ENCODE assay signal across 7 cellular contexts in the genomic region with DNA sequence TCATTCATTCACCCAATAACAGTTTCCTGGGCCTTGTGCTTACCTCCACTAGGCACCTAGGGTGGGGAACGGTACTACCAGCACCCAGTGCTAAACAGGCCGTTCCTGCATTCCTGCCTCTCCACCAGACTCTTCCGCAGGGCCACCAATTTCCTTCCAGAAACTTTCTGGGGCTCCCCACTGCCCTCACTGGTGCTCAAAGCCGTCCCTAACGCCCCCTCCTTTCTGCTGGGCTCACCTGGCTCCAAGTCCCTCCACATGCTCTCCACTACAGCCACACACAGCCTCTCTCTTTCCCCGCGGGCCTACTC. TPM values are rescaled to one million over a fixed set of nuclear protein-coding genes. Genes with fewer than 3 reads are reported as not detected.
DNase-seq lines count a peak whose midpoint lies in the region; ATAC-seq lines count a peak whose summit lies in the region.

No MANE protein-coding gene starts in this region.

- H3K27me3 Mint-ChIP-seq in activated CD8-positive, alpha-beta T cell treated with anti-CD3 and anti-CD28 coated beads, Interleukin-2, amount 10 ng/mL, durations not matched to agents 7 days and 5 days (ENCODE audit: low read depth), result no peaks in the 10 kb centered on the region

- H3K27me3 ChIP-seq in iPS-18a (ENCODE audit: control insufficient read depth, insufficient read depth, low read length), result peaks cover 18% of the 10 kb centered on the region

- H3K9me3 Mint-ChIP-seq in activated CD8-positive, alpha-beta T cell treated with anti-CD3 and anti-CD28 coated beads, Interleukin-2, amount 10 ng/mL, durations not matched to agents 7 days and 5 days (ENCODE audit: insufficient read depth), result no peaks in the 10 kb centered on the region

- H3K27ac ChIP-seq in iPS-18a (ENCODE audit: low read length), result no peak overlapping the region
- H3K27ac ChIP-seq in substantia nigra (ENCODE audit: low read depth, low read length, poor library complexity, severe bottlenecking), result peak overlapping the region; percentile 95

- peak; percentile 2 for ATAC-seq in HG03469 (IDR thresholded peaks at IDR 0.05; ENCODE audit: unreplicated experiment)
- ATAC-seq in activated CD8-positive, alpha-beta T cell treated with anti-CD3 and anti-CD28 coated beads, Interleukin-2, amount 10 ng/mL, durations not matched to agents 7 days and 5 days, result no peak

- H3K4me3 Mint-ChIP-seq in activated CD8-positive, alpha-beta T cell treated with anti-CD3 and anti-CD28 coated beads, Interleukin-2, amount 10 ng/mL, durations not matched to agents 7 days and 5 days, result peak overlapping the region; percentile 88

- H3K4me1 Mint-ChIP-seq in activated CD8-positive, alpha-beta T cell treated with anti-CD3 and anti-CD28 coated beads, Interleukin-2, amount 10 ng/mL, durations not matched to agents 7 days and 5 days (ENCODE audit: low read depth), result peaks cover 76% of the 10 kb centered on the region

- H3K4me1 ChIP-seq in iPS-18a (ENCODE audit: control insufficient read depth, low read depth, low read length), result peaks cover 45% of the 10 kb centered on the region

- H3K27ac Mint-ChIP-seq in activated CD8-positive, alpha-beta T cell treated with anti-CD3 and anti-CD28 coated beads, Interleukin-2, amount 10 ng/mL, durations not matched to agents 7 days and 5 days, result peak overlapping the region; percentile 90

- no peaks in the 10 kb centered on the region for H3K9me3 ChIP-seq in iPS-18a (ENCODE audit: control insufficient read depth, low read depth, low read length)

- no peak for DNase-seq in activated CD8-positive, alpha-beta T cell treated with anti-CD3 and anti-CD28 coated beads, Interleukin-2, amount 10 ng/mL, durations not matched to agents 7 days and 5 days
- no peak for DNase-seq in substantia nigra (lab: John Stamatoyannopoulos, UW)
- DNase-seq in NCI-H748 (lab: John Stamatoyannopoulos, UW; ENCODE audit: unreplicated experiment), result no peak
- DNase-seq in NOMO-1 (lab: John Stamatoyannopoulos, UW; ENCODE audit: unreplicated experiment in 2 of 2), result no peak
- no peak for DNase-seq in activated CD4-positive, alpha-beta T cell treated with anti-CD3 and anti-CD28 coated beads, Interleukin-2, amount 50 U/mL, for 48 hours

- peak overlapping the region; percentile 78 for H3K4me3 ChIP-seq in iPS-18a (ENCODE audit: low read length)

- CTCF ChIA-PET in activated CD8-positive, alpha-beta T cell treated with anti-CD3 and anti-CD28 coated beads, Interleukin-2, amount 10 ng/mL, durations not matched to agents 7 days and 5 days (lab: Charles Lee), result interaction anchor here (1.0 to 2.0 kb wide), 7 partner anchors 15 to 61 kb away, joined by 3 to 7 read pairs (median 4); a partner anchor contains a TSS

- POLR2A ChIA-PET in activated CD8-positive, alpha-beta T cell treated with anti-CD3 and anti-CD28 coated beads, Interleukin-2, amount 10 ng/mL, durations not matched to agents 7 days and 5 days (lab: Charles Lee), result interaction anchor here (0.7 to 14.1 kb wide), 9 partner anchors 16 to 60 kb away, joined by 3 to 344 read pairs (median 13); a partner anchor contains a TSS

- H3K9ac ChIP-seq in iPS-18a (ENCODE audit: low read length), result no peak overlapping the region

- H3K36me3 Mint-ChIP-seq in activated CD8-positive, alpha-beta T cell treated with anti-CD3 and anti-CD28 coated beads, Interleukin-2, amount 10 ng/mL, durations not matched to agents 7 days and 5 days (ENCODE audit: low read depth), result peaks cover 70% of the 10 kb centered on the region

- H3K36me3 ChIP-seq in iPS-18a (ENCODE audit: control insufficient read depth, low read depth, low read length), result no peaks in the 10 kb centered on the region

RNA-seq across cellular contexts. Expression of a gene that starts 1.4 kb away (rescaled TPM):
- 100 to 1,000 TPM; 273 to 290 TPM for total RNA-seq in activated CD8-positive, alpha-beta T cell treated with anti-CD3 and anti-CD28 coated beads, Interleukin-2, amount 10 ng/mL, durations not matched to agents 7 days and 5 days

RNA-seq across cellular contexts. Expression of a gene that starts 32.9 kb away (rescaled TPM):
- total RNA-seq in activated CD8-positive, alpha-beta T cell treated with anti-CD3 and anti-CD28 coated beads, Interleukin-2, amount 10 ng/mL, durations not matched to agents 7 days and 5 days, result 10 to 100 TPM; 47.9 to 50.7 TPM

RNA-seq across cellular contexts. Expression of a gene that starts 51.0 kb away (rescaled TPM):
- total RNA-seq in activated CD8-positive, alpha-beta T cell treated with anti-CD3 and anti-CD28 coated beads, Interleukin-2, amount 10 ng/mL, durations not matched to agents 7 days and 5 days, result 10 to 100 TPM; 51.6 to 52.9 TPM
